Comparison of ENCODE assay signal across 15 cellular contexts in the genomic region with DNA sequence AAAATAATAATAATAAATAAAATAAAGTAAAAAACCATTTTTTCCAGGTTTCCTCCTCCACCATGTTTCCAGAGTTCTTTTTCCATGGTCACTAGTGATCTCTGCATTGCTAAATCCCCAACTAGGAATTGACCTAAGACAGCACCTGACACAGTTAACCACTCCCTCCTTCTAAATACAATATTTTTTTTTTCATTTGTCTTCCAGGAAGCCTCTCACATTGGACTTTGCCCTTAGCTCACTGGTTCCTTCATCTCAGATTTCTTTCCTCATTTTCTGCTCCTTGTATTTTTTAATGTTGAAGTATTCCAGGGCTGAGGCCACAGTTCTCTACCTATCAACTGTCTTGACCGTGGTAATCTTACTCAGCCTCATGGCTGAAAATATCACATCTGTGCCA.
"Had no signal": no experiment of that assay in that cellular context is flagged by ENCODE, and none has a peak within 500 bp of the region (broad histone marks: within the 10 kb centered on the region; RNA-seq: fewer than 3 reads in every experiment).

No MANE protein-coding gene starts in this region.

- H3K9me3 Mint-ChIP-seq: neural crest cell had no signal

- DNase-seq: effector memory CD4-positive, alpha-beta T cell; heart left ventricle; left cardiac atrium; left ventricle myocardium superior; mesendoderm; natural killer cell; posterior cingulate gyrus; stimulated activated CD4-positive, alpha-beta T cell treated with anti-CD3 and anti-CD28 coated beads, Interleukin-2, amount 100 ng/mL, for 48 hours; stimulated activated naive CD4-positive, alpha-beta T cell treated with Interleukin-2 at 50 U/mL for 16 hours; upper lobe of left lung; uterus had no signal

- H3K4me1 Mint-ChIP-seq: natural killer cell, neural crest cell had no signal

- H3K27ac ChIP-seq: heart left ventricle, right atrium auricular region, upper lobe of left lung, uterus had no signal

- H3K4me1 ChIP-seq: heart left ventricle, right atrium auricular region, upper lobe of left lung, uterus had no signal

- H3K27ac Mint-ChIP-seq: natural killer cell had no signal

- H3K36me3 Mint-ChIP-seq: natural killer cell had no signal

- H3K27me3 ChIP-seq: heart left ventricle, right atrium auricular region, upper lobe of left lung, uterus had no signal

- H3K4me3 Mint-ChIP-seq: natural killer cell, neural crest cell had no signal

- H3K9me3 ChIP-seq: heart left ventricle, right atrium auricular region, upper lobe of left lung, uterus had no signal

- H3K36me3 ChIP-seq: heart left ventricle, right atrium auricular region, upper lobe of left lung, uterus had no signal

- H3K4me3 ChIP-seq: heart left ventricle, lung, right atrium auricular region, smooth muscle cell, upper lobe of left lung, uterus had no signal
